8 cellular contexts compared by ENCODE assay signal in the genomic region with DNA sequence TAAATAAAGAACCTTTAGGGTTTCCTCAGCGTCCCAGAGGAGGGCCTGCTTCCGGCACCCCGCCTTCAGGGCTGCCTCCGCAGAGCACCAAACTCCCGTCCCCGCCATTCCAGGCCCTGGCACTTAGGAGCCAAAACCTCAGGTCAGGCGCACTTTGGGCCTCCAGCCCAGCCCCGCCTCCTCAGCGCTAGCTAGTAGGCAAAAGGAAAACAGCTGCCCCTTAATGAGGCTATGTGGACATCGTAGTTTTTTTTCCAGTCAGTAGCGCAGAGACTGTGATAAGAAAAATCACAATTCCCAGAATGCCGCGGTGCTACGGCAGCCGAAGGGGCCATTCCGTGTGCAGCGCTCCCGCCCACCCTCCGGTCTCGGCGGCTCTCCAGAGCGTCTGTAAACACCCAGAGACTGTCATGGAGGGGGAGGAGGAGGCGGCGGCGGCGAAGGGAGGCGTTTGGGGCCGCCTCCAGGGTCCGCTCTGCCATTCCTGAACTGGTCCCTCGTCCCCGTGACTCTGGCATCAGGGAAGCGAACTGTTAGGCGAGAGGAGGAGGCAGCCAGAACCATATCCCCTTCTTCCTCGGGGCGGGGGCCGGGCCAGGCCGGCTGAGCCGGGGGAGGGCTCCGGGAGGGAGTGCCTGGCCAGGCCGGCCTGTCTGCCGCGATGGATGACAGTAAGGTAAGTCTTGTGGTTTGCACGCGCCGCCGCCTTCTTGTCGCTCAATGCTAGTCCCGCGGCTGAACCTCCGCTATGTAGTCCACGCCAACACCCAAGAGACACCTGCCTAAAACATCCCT. TPM values are rescaled to one million over a fixed set of nuclear protein-coding genes. Genes with fewer than 3 reads are reported as not detected.
A peak's percentile ranks its signal among the peaks of the same experiment; 100 is the strongest.
DNase-seq lines count a peak whose midpoint lies in the region; ATAC-seq and TF ChIP-seq lines count a peak whose summit lies in the region.

A gene with protein sequence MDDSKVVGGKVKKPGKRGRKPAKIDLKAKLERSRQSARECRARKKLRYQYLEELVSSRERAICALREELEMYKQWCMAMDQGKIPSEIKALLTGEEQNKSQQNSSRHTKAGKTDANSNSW (plus strand): TSS at position 365 of the 795 bp plus-strand sequence. CDS start 297 bp downstream, at position 662.

- H3K4ac ChIP-seq in IMR-90 (ENCODE audit: low read depth, low read length): peak within 1 kb of the TSS; percentile 88

- H3K56ac ChIP-seq in IMR-90 (ENCODE audit: extremely low read depth, insufficient read depth, low read length): peak within 1 kb of the TSS; percentile 92

- TF ChIP-seq POLR2A in IMR-90 (IDR thresholded peaks at IDR 0.05; ENCODE audit: low read depth, low read length) (peak; percentile 36; the same call in 1 of the 2 replicates), erythroblast (IDR thresholded peaks at IDR 0.05; ENCODE audit: low read length) (peak; percentile 84)

- peak within 1 kb of the TSS; percentile 98 for H3K4me2 ChIP-seq in IMR-90 (ENCODE audit: low read depth, low read length)
- H3K4me2 ChIP-seq in PC-3 (ENCODE audit: low read length): peak within 1 kb of the TSS; percentile 97

- peaks cover 3% of the 10 kb centered on the region; the same call in 1 of the 2 replicates for H3K4me1 ChIP-seq in IMR-90 (ENCODE audit: control insufficient read depth, insufficient read depth, low read length)
- H3K4me1 ChIP-seq in PC-3 (ENCODE audit: insufficient read depth, low read length): peaks cover 26% of the 10 kb centered on the region
- H3K4me1 ChIP-seq in mucosa of rectum (ENCODE audit: control insufficient read depth in 2 of 2, insufficient read depth in 2 of 2, low read length in 2 of 2): peaks cover 6 to 10% of the 10 kb centered on the region in 2 donors

- peaks cover 7 to 33% of the 10 kb centered on the region in 2 experiments; a peak in 3 of 4 replicates for H3K79me1 ChIP-seq in IMR-90 (ENCODE audit: low read depth in 1 of 2, low read length in 2 of 2)

- H2BK120ac ChIP-seq in IMR-90 (ENCODE audit: low read depth, low read length): peak within 1 kb of the TSS; percentile 79

- H3K23ac ChIP-seq in IMR-90 (ENCODE audit: low read depth, low read length): peak within 1 kb of the TSS; percentile 84

- H3K27me3 ChIP-seq in IMR-90 (ENCODE audit: control insufficient read depth, insufficient read depth, low read length) (no peaks in the 10 kb centered on the region), PC-3 (ENCODE audit: low read length) (no peaks in the 10 kb centered on the region), mucosa of rectum (ENCODE audit: control insufficient read depth in 2 of 2, insufficient read depth in 2 of 2, low read length in 2 of 2) (no peaks in the 10 kb centered on the region)

- H4K91ac ChIP-seq in IMR-90 (ENCODE audit: insufficient read depth, low read depth, low read length): peak within 1 kb of the TSS; percentile 85

- in situ Hi-C loops in IMR-90 (cut with MboI; ENCODE audit: low sequenced_read_pairs): no loop called here

- 0% methylated on average over 6 of the region's 51 CpGs; no CpG with 5 or more reads in 1 of the 2 experiments for WGBS in IMR-90 (ENCODE audit: extremely low coverage in 2 of 2, insufficient read length in 1 of 2), 2 experiments

- TF ChIP-seq CTCF in IMR-90 (conservative IDR thresholded peaks at IDR 0.05; ENCODE audit: low read depth, low read length): no peak
- no peak for TF ChIP-seq CTCF in PC-3 (conservative IDR thresholded peaks at IDR 0.05; ENCODE audit: low read depth, low read length)

- H2AFZ ChIP-seq in IMR-90 (replicated peaks; ENCODE audit: low read length, poor library complexity): peak within 1 kb of the TSS; percentile 97
- H2AFZ ChIP-seq in PC-3 (ENCODE audit: low read length): peak within 1 kb of the TSS; percentile 88

- CTCF ChIA-PET in IMR-90 (lab: Yijun Ruan, JAX): no interaction called here
- CTCF ChIA-PET in PC-3 (lab: Charles Lee): interaction anchor here (0.5 kb wide), 1 partner anchor 1065 kb away, joined by 3 read pairs; no protein-coding TSS in a partner anchor

- H3K36me3 Mint-ChIP-seq in activated T-cell treated with anti-CD3 and anti-CD28 coated beads, Interleukin-2, amount 50 U/mL, for 24 hours (ENCODE audit: low read depth): peaks cover 37% of the 10 kb centered on the region

- DNase-seq in DMS 273 treated with DMSO at 0.1 percent for 48 hours (lab: John Stamatoyannopoulos, UW) (peak; percentile 93), IMR-90 (peak; percentile 95), PC-3 (peak; percentile 87), erythroblast (lab: John Stamatoyannopoulos, UW) (peak; percentile 97)
- DNase-seq in activated T-cell treated with anti-CD3 and anti-CD28 coated beads, Interleukin-2, amount 50 U/mL, for 24 hours: peak; percentile 88
- DNase-seq in stimulated activated CD8-positive, alpha-beta memory T cell treated with anti-CD3 and anti-CD28 coated beads, Interleukin-4, amount 100 ng/mL, for 48 hours: peak; percentile 88

- no peaks in the 10 kb centered on the region for H3K9me2 ChIP-seq in PC-3 (replicated peaks; ENCODE audit: low read length)

- H3K9ac ChIP-seq in IMR-90 (ENCODE audit: low read depth, low read length) (peak within 1 kb of the TSS; percentile 75), PC-3 (ENCODE audit: low read length) (peak within 1 kb of the TSS; percentile 95), mucosa of rectum (ENCODE audit: low read depth in 1 of 2, low read length in 2 of 2) (peak within 1 kb of the TSS; percentile 80 to 88)

- H3K4me3 Mint-ChIP-seq in activated T-cell treated with anti-CD3 and anti-CD28 coated beads, Interleukin-2, amount 50 U/mL, for 24 hours: peak within 1 kb of the TSS; percentile 96

- peak within 1 kb of the TSS; percentile 89 for H2BK5ac ChIP-seq in IMR-90 (ENCODE audit: low read depth, low read length, poor library complexity, severe bottlenecking)

- no peak within 1 kb of the TSS for H2BK20ac ChIP-seq in IMR-90 (ENCODE audit: low read depth, low read length)

- H3K18ac ChIP-seq in IMR-90 (ENCODE audit: low read depth, low read length): peak within 1 kb of the TSS; percentile 56

- peaks cover 73% of the 10 kb centered on the region for H3K4me1 Mint-ChIP-seq in activated T-cell treated with anti-CD3 and anti-CD28 coated beads, Interleukin-2, amount 50 U/mL, for 24 hours (ENCODE audit: low read depth)

- H3K27ac Mint-ChIP-seq in activated T-cell treated with anti-CD3 and anti-CD28 coated beads, Interleukin-2, amount 50 U/mL, for 24 hours: peak within 1 kb of the TSS; percentile 99

- BruUV-seq in IMR-90 (replicated peaks; lab: Mats Ljungman, UMichigan): no TSS peak
- BruUV-seq in PC-3 (replicated peaks; lab: Mats Ljungman, UMichigan): TSS peak; percentile 42

- dilution Hi-C loops in IMR-90 (cut with HindIII; ENCODE audit: low sequenced_read_pairs, unreplicated experiment): no loop called here

- peak within 1 kb of the TSS; percentile 81; the same call in 2 of the 3 replicates for H2BK15ac ChIP-seq in IMR-90 (ENCODE audit: low read depth, low read length)

- peak within 1 kb of the TSS; percentile 42 for H4K5ac ChIP-seq in IMR-90 (ENCODE audit: low read depth, low read length)

- no peaks in the 10 kb centered on the region for H3F3A ChIP-seq in PC-3 (ENCODE audit: low read length, unreplicated experiment)

- peaks cover 22% of the 10 kb centered on the region for H3K79me2 ChIP-seq in PC-3 (ENCODE audit: low read length)

- no peaks in the 10 kb centered on the region for H3K9me3 ChIP-seq in IMR-90 (ENCODE audit: control insufficient read depth, insufficient read depth, low read length)
- no peaks in the 10 kb centered on the region for H3K9me3 ChIP-seq in PC-3 (ENCODE audit: low read length)
- no peaks in the 10 kb centered on the region for H3K9me3 ChIP-seq in mucosa of rectum (ENCODE audit: control insufficient read depth in 2 of 2, low read length in 2 of 2)

- H3K36me3 ChIP-seq in IMR-90 (ENCODE audit: control insufficient read depth, insufficient read depth, low read length) (no peaks in the 10 kb centered on the region), PC-3 (ENCODE audit: low read depth, low read length) (no peaks in the 10 kb centered on the region), mucosa of rectum (ENCODE audit: control insufficient read depth in 2 of 2, insufficient read depth in 2 of 2, low read length in 2 of 2) (no peaks in the 10 kb centered on the region)

- no peaks in the 10 kb centered on the region for H3K27me3 Mint-ChIP-seq in activated T-cell treated with anti-CD3 and anti-CD28 coated beads, Interleukin-2, amount 50 U/mL, for 24 hours

- peaks cover 2% of the 10 kb centered on the region; the same call in 1 of the 2 replicates for H3K9me1 ChIP-seq in IMR-90 (ENCODE audit: insufficient read depth, low read length)

- peak within 1 kb of the TSS; percentile 79 for H3K14ac ChIP-seq in IMR-90 (replicated peaks; ENCODE audit: low read depth, low read length)

- intact Hi-C loops in IMR-90 (cut with micrococcal nuclease) (loop anchor here (5.0 kb wide), 1 partner anchor 49 kb away; a partner anchor contains a TSS), PC-3 (cut with micrococcal nuclease) (loop anchor here (2.0 to 5.0 kb wide), 3 partner anchors 36 to 93 kb away; a partner anchor contains a TSS)

- peak within 1 kb of the TSS; percentile 48 for H2AK5ac ChIP-seq in IMR-90 (ENCODE audit: low read depth, low read length)

- POLR2A ChIA-PET in IMR-90 (lab: Charles Lee; ENCODE audit: unreplicated experiment): no interaction called here
- POLR2A ChIA-PET in PC-3 (lab: Charles Lee; ENCODE audit: unreplicated experiment): interaction anchor here (0.6 kb wide), 2 partner anchors 131 to 141 kb away, joined by 3 to 9 read pairs; no protein-coding TSS in a partner anchor

- no peak for TF ChIP-seq RAD21 in IMR-90 (IDR thresholded peaks at IDR 0.05; ENCODE audit: low read length)

- peak; percentile 75 for ATAC-seq in GM21526 (IDR thresholded peaks at IDR 0.05; ENCODE audit: low FRiP score, unreplicated experiment)
- ATAC-seq in IMR-90 (ENCODE audit: low read depth): peak; percentile 93
- peak; percentile 68 for ATAC-seq in PC-3

- H3K4me3 ChIP-seq in IMR-90 (ENCODE audit: insufficient read depth, low read depth, low read length) (peak within 1 kb of the TSS; percentile 67), PC-3 (ENCODE audit: low read length) (peak within 1 kb of the TSS; percentile 86), mucosa of rectum (ENCODE audit: low read length in 2 of 2) (peak within 1 kb of the TSS; percentile 92 to 93)

- H2AK9ac ChIP-seq in IMR-90 (replicated peaks; ENCODE audit: low read depth, low read length, poor library complexity): peak within 1 kb of the TSS; percentile 96

- H3K9me3 Mint-ChIP-seq in activated T-cell treated with anti-CD3 and anti-CD28 coated beads, Interleukin-2, amount 50 U/mL, for 24 hours: no peaks in the 10 kb centered on the region

- peaks cover 2% of the 10 kb centered on the region; the same call in 1 of the 2 replicates for H4K20me1 ChIP-seq in IMR-90 (ENCODE audit: insufficient read depth, low read length)
- no peaks in the 10 kb centered on the region for H4K20me1 ChIP-seq in PC-3 (ENCODE audit: low read length)

- H3K27ac ChIP-seq in IMR-90 (ENCODE audit: insufficient read depth, low read length) (peak within 1 kb of the TSS; percentile 79), PC-3 (ENCODE audit: low read length) (peak within 1 kb of the TSS; percentile 95), mucosa of rectum (ENCODE audit: low read depth in 2 of 2, low read length in 2 of 2) (peak within 1 kb of the TSS; percentile 89 to 95)

- peak within 1 kb of the TSS; percentile 90 to 93 for H4K8ac ChIP-seq in IMR-90 (ENCODE audit: low read depth in 2 of 2, low read length in 2 of 2)

RNA-seq across cellular contexts. Expression of the gene that starts here (rescaled TPM):
- total RNA-seq in IMR-90 (2012; rRNA removed): 19.0 and 32.5 TPM in 2 replicates
- 10.4 and 11.5 TPM in 2 replicates for polyA plus RNA-seq in IMR-90 (2012; rRNA removed)
- 3.6 and 3.7 TPM in 2 replicates for polyA plus RNA-seq in IMR-90 (2012; cell fraction: cytosol; rRNA removed)
- polyA plus RNA-seq in IMR-90 (2012; cell fraction: nucleus; rRNA removed; ENCODE audit: low replicate concordance): 1.3 and 5.0 TPM in 2 replicates
- total RNA-seq in PC-3 (2014; rRNA removed): 11.7 and 14.2 TPM in 2 replicates

Comparison
In these comparisons a context has a peak if more than half of its experiments do, and no peak if none do; other contexts are left out.
1. Peak in every context shown above with its lines: DNase-seq, ATAC-seq, H3K4me3 ChIP-seq and H3K27ac ChIP-seq.